ENCODE assay signal across 27 cellular contexts in the genomic region with DNA sequence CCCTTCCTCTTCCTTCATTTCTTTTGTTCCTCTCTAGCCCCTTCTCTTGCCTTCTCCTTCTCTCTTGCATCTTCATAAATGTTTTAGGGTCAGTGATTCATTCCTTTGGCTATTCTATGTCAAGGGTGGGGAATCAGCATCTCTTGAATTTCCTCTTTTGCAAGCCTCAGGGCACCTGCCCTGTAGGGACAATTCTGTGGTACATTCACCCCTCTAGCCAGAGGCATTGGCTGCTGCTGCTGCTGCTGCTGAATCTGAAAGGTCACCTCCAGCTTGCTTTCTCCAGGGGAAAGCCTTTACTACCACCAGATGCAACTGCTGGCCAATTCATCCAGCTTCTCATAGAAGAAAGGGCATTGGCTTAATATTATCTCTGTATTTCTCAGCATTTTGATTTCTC.
A peak's percentile ranks its signal among the peaks of the same experiment; 100 is the strongest.
DNase-seq lines count a peak whose midpoint lies in the region; ATAC-seq, FAIRE-seq and TF ChIP-seq lines count a peak whose summit lies in the region.
"Had no signal": no experiment of that assay in that cellular context is flagged by ENCODE, and none has a peak within 500 bp of the region (broad histone marks: within the 10 kb centered on the region; RNA-seq: fewer than 3 reads in every experiment).

No MANE protein-coding gene starts in this region.

- TF ChIP-seq CTCF in activated CD8-positive, alpha-beta T cell treated with anti-CD3 and anti-CD28 coated beads for 36 hours (IDR thresholded peaks at IDR 0.05) = no peak
- TF ChIP-seq CTCF in NB4 (IDR thresholded peaks at IDR 0.05; ENCODE audit: low read depth, low read length) = no peak
- no peak for TF ChIP-seq CTCF in astrocyte (IDR thresholded peaks at IDR 0.05; ENCODE audit: insufficient read depth, low read depth, low read length)
- TF ChIP-seq CTCF in HepG2 (CRISPR knock-in tag; IDR thresholded peaks at IDR 0.05) = no peak

- H3K79me2 ChIP-seq in astrocyte (ENCODE audit: insufficient read depth, low read length) = peaks cover 31% of the 10 kb centered on the region
- H3K79me2 ChIP-seq in HepG2 (ENCODE audit: insufficient read depth, low read length) = no peaks in the 10 kb centered on the region

- no peak for TF ChIP-seq RAD21 in HepG2 (CRISPR knock-in tag; IDR thresholded peaks at IDR 0.05)

- no peaks in the 10 kb centered on the region for H3K9me3 Mint-ChIP-seq in activated CD8-positive, alpha-beta T cell treated with anti-CD3 and anti-CD28 coated beads, Interleukin-2, amount 10 ng/mL, durations not matched to agents 7 days and 5 days (ENCODE audit: insufficient read depth)
- H3K9me3 Mint-ChIP-seq in activated CD8-positive, alpha-beta T cell treated with anti-CD3 and anti-CD28 coated beads for 36 hours = no peaks in the 10 kb centered on the region
- peaks cover 2% of the 10 kb centered on the region for H3K9me3 Mint-ChIP-seq in astrocyte (ENCODE audit: unreplicated experiment)
- no peaks in the 10 kb centered on the region for H3K9me3 Mint-ChIP-seq in stimulated activated naive B cell treated with anti-CD40 and anti-IgM and Interleukin-4, amounts not matched to agents 10 μg/mL and 1 μg/mL and 100 μg/mL, for 72 hours
- H3K9me3 Mint-ChIP-seq in stimulated activated naive CD8-positive, alpha-beta T cell treated with anti-CD3 and anti-CD28 coated beads, Interleukin-15, amount 100 ng/mL, for 72 hours = no peaks in the 10 kb centered on the region
- H3K9me3 Mint-ChIP-seq: brain; effector memory CD8-positive, alpha-beta T cell had no signal

- CTCF ChIA-PET in activated CD8-positive, alpha-beta T cell treated with anti-CD3 and anti-CD28 coated beads, Interleukin-2, amount 10 ng/mL, durations not matched to agents 7 days and 5 days (lab: Charles Lee) = no interaction called here
- CTCF ChIA-PET in activated CD8-positive, alpha-beta T cell treated with anti-CD3 and anti-CD28 coated beads for 36 hours (lab: Charles Lee) = no interaction called here
- CTCF ChIA-PET in HepG2 (lab: Yijun Ruan, JAX; ENCODE audit: low intra/inter-chr PET ratio, low total read pairs) = no interaction called here

- intact Hi-C loops in activated CD8-positive, alpha-beta T cell treated with anti-CD3 and anti-CD28 coated beads for 36 hours (cut with micrococcal nuclease) = no loop called here
- intact Hi-C loops in HepG2 (cut with micrococcal nuclease; ENCODE audit: unreplicated experiment) = no loop called here

- no peaks in the 10 kb centered on the region for H3K27me3 Mint-ChIP-seq in activated CD8-positive, alpha-beta T cell treated with anti-CD3 and anti-CD28 coated beads, Interleukin-2, amount 10 ng/mL, durations not matched to agents 7 days and 5 days (ENCODE audit: low read depth)
- H3K27me3 Mint-ChIP-seq in activated CD8-positive, alpha-beta T cell treated with anti-CD3 and anti-CD28 coated beads for 36 hours = no peaks in the 10 kb centered on the region
- H3K27me3 Mint-ChIP-seq in astrocyte (ENCODE audit: low read depth, unreplicated experiment) = peaks cover 20% of the 10 kb centered on the region
- no peaks in the 10 kb centered on the region for H3K27me3 Mint-ChIP-seq in stimulated activated naive B cell treated with anti-CD40 and anti-IgM and Interleukin-4, amounts not matched to agents 10 μg/mL and 1 μg/mL and 100 μg/mL, for 72 hours
- no peaks in the 10 kb centered on the region for H3K27me3 Mint-ChIP-seq in stimulated activated naive CD8-positive, alpha-beta T cell treated with anti-CD3 and anti-CD28 coated beads, Interleukin-15, amount 100 ng/mL, for 72 hours
- H3K27me3 Mint-ChIP-seq: effector memory CD8-positive, alpha-beta T cell had no signal

- no peaks in the 10 kb centered on the region for H3K4me1 Mint-ChIP-seq in activated CD8-positive, alpha-beta T cell treated with anti-CD3 and anti-CD28 coated beads, Interleukin-2, amount 10 ng/mL, durations not matched to agents 7 days and 5 days (ENCODE audit: low read depth)
- H3K4me1 Mint-ChIP-seq in activated CD8-positive, alpha-beta T cell treated with anti-CD3 and anti-CD28 coated beads for 36 hours (ENCODE audit: low read depth) = peaks cover 2% of the 10 kb centered on the region
- no peaks in the 10 kb centered on the region for H3K4me1 Mint-ChIP-seq in astrocyte (ENCODE audit: low read depth, unreplicated experiment)
- peaks cover 11 to 17% of the 10 kb centered on the region in 2 donors for H3K4me1 Mint-ChIP-seq in stimulated activated naive B cell treated with anti-CD40 and anti-IgM and Interleukin-4, amounts not matched to agents 10 μg/mL and 1 μg/mL and 100 μg/mL, for 72 hours
- H3K4me1 Mint-ChIP-seq in stimulated activated naive CD8-positive, alpha-beta T cell treated with anti-CD3 and anti-CD28 coated beads, Interleukin-15, amount 100 ng/mL, for 72 hours = no peaks in the 10 kb centered on the region
- H3K4me1 Mint-ChIP-seq: brain had no signal

- BruUV-seq in HepG2 (replicated peaks; lab: Mats Ljungman, UMichigan) = no TSS peak

- H3K4me2 ChIP-seq in astrocyte (ENCODE audit: low read length) = peak overlapping the region; percentile 13
- H3K4me2 ChIP-seq in HepG2 (ENCODE audit: low read depth, low read length) = no peak overlapping the region
- H3K4me2 ChIP-seq: BLaER1 treated with 17β-estradiol and CSF1 and Interleukin-3, amounts not matched to agents 10 nM and 100 nM had no signal

- H2AFZ ChIP-seq in astrocyte (ENCODE audit: low read depth, low read length) (no peak overlapping the region), HepG2 (ENCODE audit: low read length) (no peak overlapping the region)

- TF ChIP-seq EP300 in HepG2 (IDR thresholded peaks at IDR 0.05; ENCODE audit: low read depth in 2 of 2, low read length in 2 of 2) = no peak
- TF ChIP-seq EP300 in HepG2 (CRISPR knock-in tag; IDR thresholded peaks at IDR 0.05; ENCODE audit: borderline replicate concordance) = no peak

- POLR2A ChIA-PET in activated CD8-positive, alpha-beta T cell treated with anti-CD3 and anti-CD28 coated beads, Interleukin-2, amount 10 ng/mL, durations not matched to agents 7 days and 5 days (lab: Charles Lee) = interaction anchor here (1.1 kb wide), 1 partner anchor 9 kb away, joined by 4 read pairs; no protein-coding TSS in a partner anchor
- POLR2A ChIA-PET in activated CD8-positive, alpha-beta T cell treated with anti-CD3 and anti-CD28 coated beads for 36 hours (lab: Charles Lee) = no interaction called here
- POLR2A ChIA-PET in HepG2 (lab: Yijun Ruan, JAX) = no interaction called here

- peaks cover 25% of the 10 kb centered on the region for H3K36me3 Mint-ChIP-seq in activated CD8-positive, alpha-beta T cell treated with anti-CD3 and anti-CD28 coated beads, Interleukin-2, amount 10 ng/mL, durations not matched to agents 7 days and 5 days (ENCODE audit: low read depth)
- H3K36me3 Mint-ChIP-seq in activated CD8-positive, alpha-beta T cell treated with anti-CD3 and anti-CD28 coated beads for 36 hours (ENCODE audit: low read depth) = peaks cover 23% of the 10 kb centered on the region
- H3K36me3 Mint-ChIP-seq in astrocyte (ENCODE audit: low read depth, unreplicated experiment) = no peaks in the 10 kb centered on the region
- peaks cover 31 to 56% of the 10 kb centered on the region in 2 donors for H3K36me3 Mint-ChIP-seq in stimulated activated naive B cell treated with anti-CD40 and anti-IgM and Interleukin-4, amounts not matched to agents 10 μg/mL and 1 μg/mL and 100 μg/mL, for 72 hours
- H3K36me3 Mint-ChIP-seq: brain had no signal

- H3K4me1 ChIP-seq in astrocyte (ENCODE audit: insufficient read depth, low read length) (peaks cover 17% of the 10 kb centered on the region), HepG2 (ENCODE audit: insufficient read depth, low read length) (no peaks in the 10 kb centered on the region)
- H3K4me1 ChIP-seq: Caco-2, esophagus muscularis mucosa, SJSA1, upper lobe of right lung had no signal

- H3K9me3 ChIP-seq in astrocyte (ENCODE audit: insufficient read depth, low read depth, low read length) (no peaks in the 10 kb centered on the region), HepG2 (ENCODE audit: low read length) (no peaks in the 10 kb centered on the region)
- H3K9me3 ChIP-seq: BLaER1 treated with 17β-estradiol and CSF1 and Interleukin-3, amounts not matched to agents 10 nM and 100 nM; Caco-2; esophagus muscularis mucosa; SJSA1; upper lobe of right lung had no signal

- H4K20me1 ChIP-seq in astrocyte (ENCODE audit: insufficient read depth, low read length) (no peaks in the 10 kb centered on the region), HepG2 (ENCODE audit: insufficient read depth, low read length) (no peaks in the 10 kb centered on the region)

- TF ChIP-seq POLR2A in NB4 (IDR thresholded peaks at IDR 0.05; ENCODE audit: extremely low read depth, insufficient read length) = no peak
- TF ChIP-seq POLR2A in HepG2 (IDR thresholded peaks at IDR 0.05; ENCODE audit: insufficient read depth in 1 of 2, low read depth in 2 of 2, low read length in 2 of 2) = no peak

- H3K27ac ChIP-seq in astrocyte (ENCODE audit: low read depth, low read length) (peak overlapping the region; percentile 34), HepG2 (ENCODE audit: extremely low read length, insufficient read depth, low read length) (no peak overlapping the region)
- H3K27ac ChIP-seq: BLaER1 treated with 17β-estradiol and CSF1 and Interleukin-3, amounts not matched to agents 10 nM and 100 nM; esophagus muscularis mucosa; SJSA1; upper lobe of right lung; VCaP had no signal

- in situ Hi-C loops in HepG2 (cut with HindIII; ENCODE audit: extremely low pct_ligation_motif_present, low pct_unique_long_range_greater_than_20kb) = no loop called here

- DNase-seq in activated CD8-positive, alpha-beta T cell treated with anti-CD3 and anti-CD28 coated beads, Interleukin-2, amount 10 ng/mL, durations not matched to agents 7 days and 5 days = no peak
- no peak for DNase-seq in activated CD8-positive, alpha-beta T cell treated with anti-CD3 and anti-CD28 coated beads for 36 hours
- DNase-seq in NB4 (ENCODE audit: low read depth) (peak; percentile 24), astrocyte (ENCODE audit: low read depth) (peak; percentile 13), HepG2 (ENCODE audit: low spot score) (no peak), NCI-H82 treated with DMSO at 0.1 percent for 48 hours (lab: John Stamatoyannopoulos, UW; ENCODE audit: unreplicated experiment) (no peak)
- DNase-seq in stimulated activated naive B cell treated with anti-CD40 and anti-IgM and Interleukin-4, amounts not matched to agents 10 μg/mL and 1 μg/mL and 100 μg/mL, for 72 hours = no peak
- DNase-seq in stimulated activated naive CD8-positive, alpha-beta T cell treated with anti-CD3 and anti-CD28 coated beads, Interleukin-15, amount 100 ng/mL, for 72 hours = no peak
- DNase-seq: activated gamma-delta T cell treated with Interleukin-2 at 50 U/mL for 16 hours; Caco-2; DMS79 treated with DMSO at 0.1 percent for 48 hours; effector memory CD8-positive, alpha-beta T cell; kidney; NCI-H1694 treated with DMSO at 0.1 percent for 48 hours; NCI-H82; stimulated activated CD4-positive, alpha-beta T cell treated with anti-CD3 and anti-CD28 coated beads, Interleukin-4, amount 100 ng/mL, for 4 hours; T-helper 2 cell; upper lobe of right lung had no signal

- H3K4me3 Mint-ChIP-seq in activated CD8-positive, alpha-beta T cell treated with anti-CD3 and anti-CD28 coated beads, Interleukin-2, amount 10 ng/mL, durations not matched to agents 7 days and 5 days = no peak overlapping the region
- no peak overlapping the region for H3K4me3 Mint-ChIP-seq in activated CD8-positive, alpha-beta T cell treated with anti-CD3 and anti-CD28 coated beads for 36 hours
- no peak overlapping the region for H3K4me3 Mint-ChIP-seq in astrocyte (ENCODE audit: unreplicated experiment)
- H3K4me3 Mint-ChIP-seq in stimulated activated naive B cell treated with anti-CD40 and anti-IgM and Interleukin-4, amounts not matched to agents 10 μg/mL and 1 μg/mL and 100 μg/mL, for 72 hours = peak overlapping the region in 1 of 2 donors; percentile 1
- no peak overlapping the region for H3K4me3 Mint-ChIP-seq in stimulated activated naive CD8-positive, alpha-beta T cell treated with anti-CD3 and anti-CD28 coated beads, Interleukin-15, amount 100 ng/mL, for 72 hours
- H3K4me3 Mint-ChIP-seq: brain; effector memory CD8-positive, alpha-beta T cell had no signal

- H3K36me3 ChIP-seq in astrocyte (ENCODE audit: insufficient read depth, low read length) (no peaks in the 10 kb centered on the region), HepG2 (replicated peaks in 1 of 2; ENCODE audit: control insufficient read depth in 1 of 2, insufficient read depth in 2 of 2, low read length in 2 of 2) (no peaks in the 10 kb centered on the region)
- H3K36me3 ChIP-seq: esophagus muscularis mucosa, SJSA1, upper lobe of right lung had no signal

- H3K27ac Mint-ChIP-seq in activated CD8-positive, alpha-beta T cell treated with anti-CD3 and anti-CD28 coated beads, Interleukin-2, amount 10 ng/mL, durations not matched to agents 7 days and 5 days = peak overlapping the region; percentile 2
- H3K27ac Mint-ChIP-seq in activated CD8-positive, alpha-beta T cell treated with anti-CD3 and anti-CD28 coated beads for 36 hours = no peak overlapping the region
- H3K27ac Mint-ChIP-seq in astrocyte (ENCODE audit: unreplicated experiment) = no peak overlapping the region
- H3K27ac Mint-ChIP-seq in stimulated activated naive B cell treated with anti-CD40 and anti-IgM and Interleukin-4, amounts not matched to agents 10 μg/mL and 1 μg/mL and 100 μg/mL, for 72 hours = peak overlapping the region; percentile 10
- no peak overlapping the region for H3K27ac Mint-ChIP-seq in stimulated activated naive CD8-positive, alpha-beta T cell treated with anti-CD3 and anti-CD28 coated beads, Interleukin-15, amount 100 ng/mL, for 72 hours
- H3K27ac Mint-ChIP-seq: brain had no signal

- ATAC-seq in activated CD8-positive, alpha-beta T cell treated with anti-CD3 and anti-CD28 coated beads, Interleukin-2, amount 10 ng/mL, durations not matched to agents 7 days and 5 days = no peak
- no peak for ATAC-seq in activated CD8-positive, alpha-beta T cell treated with anti-CD3 and anti-CD28 coated beads for 36 hours
- ATAC-seq in stimulated activated naive B cell treated with anti-CD40 and anti-IgM and Interleukin-4, amounts not matched to agents 10 μg/mL and 1 μg/mL and 100 μg/mL, for 72 hours (replicated peaks) = peak; percentile 79 to 84
- no peak for ATAC-seq in HepG2
- ATAC-seq in stimulated activated naive CD8-positive, alpha-beta T cell treated with anti-CD3 and anti-CD28 coated beads, Interleukin-15, amount 100 ng/mL, for 72 hours = no peak
- ATAC-seq: effector memory CD8-positive, alpha-beta T cell; Panc1; upper lobe of right lung had no signal

- no peak overlapping the region for H3K4me3 ChIP-seq in NB4 (ENCODE audit: low read depth, low read length)
- no peak overlapping the region for H3K4me3 ChIP-seq in astrocyte (ENCODE audit: insufficient read depth, low read depth, low read length)
- H3K4me3 ChIP-seq in HepG2 (replicated peaks in 1 of 3; ENCODE audit: insufficient read depth in 1 of 3, low read depth in 2 of 3, low read length in 3 of 3) = no peak overlapping the region
- H3K4me3 ChIP-seq: BLaER1 treated with 17β-estradiol and CSF1 and Interleukin-3, amounts not matched to agents 10 nM and 100 nM; esophagus muscularis mucosa; lung; SJSA1; upper lobe of right lung had no signal

- H3K27me3 ChIP-seq in astrocyte (ENCODE audit: insufficient read depth, low read length) (no peaks in the 10 kb centered on the region), HepG2 (ENCODE audit: control insufficient read depth in 1 of 2, insufficient read depth in 2 of 2, low read length in 2 of 2) (no peaks in the 10 kb centered on the region; a peak in 1 of 5 replicates)
- H3K27me3 ChIP-seq: BLaER1 treated with 17β-estradiol and CSF1 and Interleukin-3, amounts not matched to agents 10 nM and 100 nM; esophagus muscularis mucosa; SJSA1; upper lobe of right lung had no signal

- FAIRE-seq in astrocyte (lab: Jason Lieb, UNC) (peak; percentile 5), HepG2 (lab: Jason Lieb, UNC) (no peak)
- FAIRE-seq: colon, H1, kidney had no signal

- H3K9ac ChIP-seq in astrocyte (ENCODE audit: low read length) (no peak overlapping the region), HepG2 (ENCODE audit: insufficient read depth, low read depth, low read length) (no peak overlapping the region)
- H3K9ac ChIP-seq: BLaER1 treated with 17β-estradiol and CSF1 and Interleukin-3, amounts not matched to agents 10 nM and 100 nM had no signal

Comparison
In these comparisons a context has a peak if more than half of its experiments do, and no peak if none do; other contexts are left out.
1. H3K27ac Mint-ChIP-seq: peak in activated CD8-positive, alpha-beta T cell treated with anti-CD3 and anti-CD28 coated beads, Interleukin-2, amount 10 ng/mL, durations not matched to agents 7 days and 5 days (single experiment) and stimulated activated naive B cell treated with anti-CD40 and anti-IgM and Interleukin-4, amounts not matched to agents 10 μg/mL and 1 μg/mL and 100 μg/mL, for 72 hours (single experiment); none in activated CD8-positive, alpha-beta T cell treated with anti-CD3 and anti-CD28 coated beads for 36 hours (single experiment), astrocyte (single experiment) and stimulated activated naive CD8-positive, alpha-beta T cell treated with anti-CD3 and anti-CD28 coated beads, Interleukin-15, amount 100 ng/mL, for 72 hours (0 of 2).
2. ATAC-seq: peak in stimulated activated naive B cell treated with anti-CD40 and anti-IgM and Interleukin-4, amounts not matched to agents 10 μg/mL and 1 μg/mL and 100 μg/mL, for 72 hours (2 of 2); none in activated CD8-positive, alpha-beta T cell treated with anti-CD3 and anti-CD28 coated beads, Interleukin-2, amount 10 ng/mL, durations not matched to agents 7 days and 5 days (single experiment), activated CD8-positive, alpha-beta T cell treated with anti-CD3 and anti-CD28 coated beads for 36 hours (single experiment), HepG2 (single experiment) and stimulated activated naive CD8-positive, alpha-beta T cell treated with anti-CD3 and anti-CD28 coated beads, Interleukin-15, amount 100 ng/mL, for 72 hours (single experiment).
3. DNase-seq: peak in NB4 (single experiment) and astrocyte (single experiment); none in activated CD8-positive, alpha-beta T cell treated with anti-CD3 and anti-CD28 coated beads, Interleukin-2, amount 10 ng/mL, durations not matched to agents 7 days and 5 days (single experiment), activated CD8-positive, alpha-beta T cell treated with anti-CD3 and anti-CD28 coated beads for 36 hours (single experiment), stimulated activated naive B cell treated with anti-CD40 and anti-IgM and Interleukin-4, amounts not matched to agents 10 μg/mL and 1 μg/mL and 100 μg/mL, for 72 hours (single experiment), HepG2 (single experiment), NCI-H82 treated with DMSO at 0.1 percent for 48 hours (single experiment) and stimulated activated naive CD8-positive, alpha-beta T cell treated with anti-CD3 and anti-CD28 coated beads, Interleukin-15, amount 100 ng/mL, for 72 hours (0 of 2).